In the genomic region with DNA sequence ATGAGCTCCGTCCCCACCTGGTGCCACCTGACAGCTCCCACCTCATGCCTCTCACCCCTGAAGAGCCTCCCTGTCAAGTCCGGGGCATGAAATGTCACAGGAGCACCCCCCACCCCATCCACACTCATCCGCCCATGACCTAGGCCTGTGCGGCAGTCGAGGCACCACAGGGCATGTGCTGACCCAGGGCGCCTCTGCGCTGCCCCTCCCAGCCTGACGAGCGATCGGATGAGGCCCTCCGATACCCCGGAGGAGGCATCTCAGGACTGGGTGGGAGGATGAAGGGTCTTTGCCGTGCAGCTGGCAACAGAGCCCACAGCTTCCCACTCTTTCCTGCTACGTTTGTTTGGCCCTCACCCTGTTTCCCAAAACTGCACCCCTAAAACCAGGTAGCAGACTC, we compare ENCODE assay signal across 7 cellular contexts.
"Had no signal": no experiment of that assay in that cellular context is flagged by ENCODE, and none has a peak within 500 bp of the region (broad histone marks: within the 10 kb centered on the region; RNA-seq: fewer than 3 reads in every experiment).

No MANE protein-coding gene starts in this region.

- H3K4me3 ChIP-seq: GM23248 had no signal

- H3K9ac ChIP-seq: GM23248 had no signal

- ATAC-seq: HepG2 had no signal

- H2AFZ ChIP-seq: GM23248 had no signal

- FAIRE-seq: H54, HepG2 had no signal

- DNase-seq: GM23248, GOT3, H9, HCEC 1CT had no signal

- H3K27ac ChIP-seq: GM23248, HL-60 had no signal
